ENCODE assay signal across 1 cellular context in the genomic region with DNA sequence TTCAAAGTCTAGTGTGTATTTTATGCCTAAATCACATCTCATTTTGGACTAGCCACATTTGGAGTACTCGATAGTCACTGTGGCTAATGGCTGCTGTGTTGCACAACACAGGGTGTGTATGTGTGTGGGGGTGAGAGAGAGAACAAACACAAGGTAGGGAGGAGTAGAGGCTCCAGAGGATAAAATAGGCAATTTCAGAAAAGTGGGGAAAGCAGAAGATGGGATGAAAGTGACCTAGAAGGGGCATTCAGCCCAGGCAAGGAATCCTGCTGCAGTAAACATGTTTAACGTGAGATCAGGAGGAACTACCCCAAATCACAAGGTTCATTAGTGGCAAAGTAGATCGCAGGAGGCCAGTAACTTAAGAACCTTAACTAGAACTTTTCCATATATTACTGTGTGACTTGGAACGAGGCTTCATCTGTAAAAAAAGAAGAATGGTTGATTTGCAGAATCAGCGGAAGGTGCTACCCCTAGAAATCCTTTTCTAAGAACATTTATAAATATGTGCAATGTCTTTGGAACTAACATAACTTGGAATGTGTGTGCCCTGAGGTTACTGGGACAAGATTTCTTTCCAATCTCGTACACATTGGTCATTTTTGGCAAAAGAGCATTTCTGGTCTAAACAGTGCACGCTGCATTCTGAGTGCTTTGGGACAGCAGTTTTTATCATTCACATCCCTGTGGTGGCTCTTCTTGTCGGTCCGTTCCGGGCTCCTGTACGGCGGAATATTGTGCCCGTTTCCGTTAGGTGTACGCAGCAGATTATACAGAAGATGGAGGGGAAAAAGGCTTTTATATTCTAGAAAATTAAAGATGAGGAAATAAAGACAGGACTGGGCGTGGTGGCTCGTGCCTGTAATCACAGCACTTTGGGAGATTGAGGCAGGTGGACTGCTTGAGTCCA.
A peak's percentile ranks its signal among the peaks of the same experiment; 100 is the strongest.
TF ChIP-seq lines count a peak whose summit lies in the region.

No MANE protein-coding gene starts in this region.

TF ChIP-seq in HepG2, 621 proteins besides CTCF, POLR2A, EP300 and RAD21 (continued from another document):
- TF ChIP-seq SRSF9 (IDR thresholded peaks at IDR 0.05; ENCODE audit: borderline replicate concordance, insufficient read depth, low read depth, low read length, poor library complexity, severe bottlenecking): no peak
- TF ChIP-seq ZNF225 (CRISPR knock-in tag; IDR thresholded peaks at IDR 0.05): no peak
- peak; percentile 69; the same call in 1 of the 2 replicates for TF ChIP-seq CEBPB (IDR thresholded peaks at IDR 0.05; ENCODE audit: borderline replicate concordance, low read depth, low read length)
